ENCODE assay signal across 1 cellular context in genomic region chr2:172082944-172083718, GRCh38.
TF ChIP-seq lines count a peak whose summit lies in the region.

No MANE protein-coding gene starts in this region.

TF ChIP-seq in GM23338, 12 proteins besides CTCF, POLR2A, EP300 and RAD21 (continued from another document):
- peak; percentile 97 for TF ChIP-seq EZH2phosphoT487 (IDR thresholded peaks at IDR 0.05; ENCODE audit: unreplicated experiment)
